24 cellular contexts compared by ENCODE assay signal in the genomic region with DNA sequence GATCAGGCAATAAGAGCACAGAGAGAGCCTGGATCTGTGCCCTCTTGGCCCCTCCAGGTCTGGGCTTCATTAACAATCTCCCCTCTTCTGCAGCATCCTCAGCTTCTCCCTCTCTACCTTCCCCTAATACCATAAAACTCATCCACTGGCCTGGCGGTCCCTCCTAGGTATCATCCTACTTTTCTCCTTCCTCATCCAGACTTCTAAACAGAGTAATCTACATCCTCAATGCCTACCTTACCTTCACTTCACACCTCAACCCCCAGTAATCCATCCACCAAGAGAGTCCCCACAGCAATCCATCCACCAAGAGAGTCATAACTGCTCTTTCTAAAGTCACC. TPM values are rescaled to one million over a fixed set of nuclear protein-coding genes. Genes with fewer than 3 reads are reported as not detected.
"Had no signal": no experiment of that assay in that cellular context is flagged by ENCODE, and none has a peak within 500 bp of the region (broad histone marks: within the 10 kb centered on the region; RNA-seq: fewer than 3 reads in every experiment).

No MANE protein-coding gene starts in this region.

- H3K9me3 ChIP-seq: left lung, right atrium auricular region, tibial artery had no signal

- H3K27ac Mint-ChIP-seq: activated naive CD4-positive, alpha-beta T cell treated with anti-CD3 and anti-CD28 coated beads, Interleukin-2, amount 50 U/mL, for 72 hours; effector memory CD8-positive, alpha-beta T cell; nephron progenitor cell; progenitor cell of endocrine pancreas; T-helper 17 cell had no signal

- H3K4me3 ChIP-seq: cardiac muscle cell, left lung, right atrium auricular region, tibial artery had no signal

- H3K36me3 Mint-ChIP-seq: activated naive CD4-positive, alpha-beta T cell treated with anti-CD3 and anti-CD28 coated beads, Interleukin-2, amount 50 U/mL, for 72 hours had no signal

- H3K4me1 ChIP-seq: left lung had no signal

- H3K4me1 Mint-ChIP-seq: nephron progenitor cell, T-helper 17 cell had no signal

- DNase-seq: activated CD4-positive, alpha-beta T cell treated with anti-CD3 and anti-CD28 coated beads, Interleukin-2, amount 50 U/mL, for 4 hours; activated gamma-delta T cell treated with Interleukin-2 at 50 U/mL for 16 hours; effector memory CD8-positive, alpha-beta T cell; nephron progenitor cell; stimulated activated CD4-positive, alpha-beta T cell treated with anti-CD3 and anti-CD28 coated beads, Interleukin-12 subunit alpha, Interleukin-12 subunit beta, amount 100 ng/mL, for 4 hours; stimulated activated CD8-positive, alpha-beta memory T cell treated with anti-CD3 and anti-CD28 coated beads, Interleukin-4, amount 100 ng/mL, for 48 hours; stimulated activated naive CD4-positive, alpha-beta T cell treated with Interleukin-2 at 50 U/mL for 16 hours; T-helper 17 cell; WERI-Rb-1 had no signal

- H3K4me3 Mint-ChIP-seq: effector memory CD8-positive, alpha-beta T cell; nephron progenitor cell; T-helper 17 cell had no signal

- H3K27ac ChIP-seq: cardiac muscle cell, right atrium auricular region, tibial artery, WERI-Rb-1 had no signal

- H3K36me3 ChIP-seq: cardiac muscle cell, left lung, right atrium auricular region, tibial artery, WERI-Rb-1 had no signal

- ATAC-seq: effector memory CD8-positive, alpha-beta T cell; T-helper 17 cell had no signal

- H3K27me3 ChIP-seq: cardiac muscle cell, right atrium auricular region, tibial artery had no signal

- H3K9me3 Mint-ChIP-seq: activated naive CD4-positive, alpha-beta T cell treated with anti-CD3 and anti-CD28 coated beads, Interleukin-2, amount 50 U/mL, for 72 hours; effector memory CD8-positive, alpha-beta T cell; nephron progenitor cell had no signal

RNA-seq across cellular contexts. Expression of a gene that starts 17.0 kb away (rescaled TPM):
- total RNA-seq: activated CD8-positive, alpha-beta memory T cell treated with anti-CD3 and anti-CD28 coated beads for 36 hours; activated naive CD4-positive, alpha-beta T cell treated with anti-CD3 and anti-CD28 coated beads, Interleukin-2, amount 50 U/mL, for 72 hours; cardiac muscle cell; dermis microvascular lymphatic vessel endothelial cell; frontal cortex; lung microvascular endothelial cell; myocyte; occipital lobe; progenitor cell of endocrine pancreas; subcutaneous adipose tissue; T-helper 17 cell; urinary bladder had no signal
- polyA plus RNA-seq: cardiac muscle cell had no signal

RNA-seq across cellular contexts. Expression of a gene that starts 41.4 kb away (rescaled TPM):
- total RNA-seq: cardiac muscle cell, dermis microvascular lymphatic vessel endothelial cell, frontal cortex, kidney epithelial cell, lung microvascular endothelial cell, occipital lobe, progenitor cell of endocrine pancreas had no signal
- polyA plus RNA-seq: cardiac muscle cell had no signal
